In genomic region chr15:58477228-58477627, GRCh38 we compare ENCODE assay signal across 13 cellular contexts. TPM values are rescaled to one million over a fixed set of nuclear protein-coding genes. Genes with fewer than 3 reads are reported as not detected.
DNase-seq lines count a peak whose midpoint lies in the region; ATAC-seq, FAIRE-seq and TF ChIP-seq lines count a peak whose summit lies in the region.
"Had no signal": no experiment of that assay in that cellular context is flagged by ENCODE, and none has a peak within 500 bp of the region (broad histone marks: within the 10 kb centered on the region; RNA-seq: fewer than 3 reads in every experiment).

No MANE protein-coding gene starts in this region.

- H2AFZ ChIP-seq in GM23338: 0 out of 2 replicates have a peak overlapping the region, but pooled peaks have one; percentile 18

- no peak overlapping the region for H3K4me3 ChIP-seq in A549
- no peak overlapping the region for H3K4me3 ChIP-seq in GM23338
- H3K4me3 ChIP-seq in SJCRH30: no peak overlapping the region
- no peak overlapping the region for H3K4me3 ChIP-seq in tibial artery
- H3K4me3 ChIP-seq: upper lobe of left lung had no signal

- TF ChIP-seq CTCF in A549 (IDR thresholded peaks at IDR 0.05) (no peak), GM23338 (conservative IDR thresholded peaks at IDR 0.05; ENCODE audit: low read depth in 2 of 2) (no peak), tibial artery (IDR thresholded peaks at IDR 0.05) (no peak), nephron progenitor cell (IDR thresholded peaks at IDR 0.05) (no peak)

- 85% methylated on average over 6 of the region's 6 CpGs for WGBS in A549 (ENCODE audit: missing lambda C conversion rate)

- H3K79me2 ChIP-seq in GM23338 (replicated peaks; ENCODE audit: insufficient read depth): no peaks in the 10 kb centered on the region

- FAIRE-seq in A549 (lab: Jason Lieb, UNC): no peak

- no peaks in the 10 kb centered on the region for H3K9me3 Mint-ChIP-seq in GM23338
- H3K9me3 Mint-ChIP-seq in immature natural killer cell: no peaks in the 10 kb centered on the region
- H3K9me3 Mint-ChIP-seq in nephron progenitor cell: no peaks in the 10 kb centered on the region

- CTCF ChIA-PET in A549 (lab: Yijun Ruan, JAX): interaction anchor here (0.6 to 1.6 kb wide), 6 partner anchors 37 to 172 kb away, joined by 3 to 4 read pairs (median 3); no protein-coding TSS in a partner anchor

- H3K27ac Mint-ChIP-seq in GM23338 (0 out of 2 replicates have a peak overlapping the region, but pooled peaks have one; percentile 8), immature natural killer cell (peak overlapping the region; percentile 61 to 97 (median 92)), nephron progenitor cell (no peak overlapping the region)

- H3F3A ChIP-seq in GM23338 (replicated peaks; ENCODE audit: low read depth): no peaks in the 10 kb centered on the region

- H3K4me3 Mint-ChIP-seq in GM23338 (no peak overlapping the region), immature natural killer cell (peak overlapping the region; percentile 30 to 64 (median 39)), nephron progenitor cell (no peak overlapping the region)

- H4K20me1 ChIP-seq in GM23338 (replicated peaks; ENCODE audit: insufficient read depth): no peaks in the 10 kb centered on the region

- H3K4me1 ChIP-seq in A549 (peaks cover 35% of the 10 kb centered on the region), GM23338 (ENCODE audit: insufficient read depth) (no peaks in the 10 kb centered on the region), SJCRH30 (peaks cover 48% of the 10 kb centered on the region), tibial artery (peaks cover 0 to 14% (median 0%) of the 10 kb centered on the region in 4 donors)

- TF ChIP-seq RAD21 in A549 (conservative IDR thresholded peaks at IDR 0.05 in 1 of 2, IDR thresholded peaks at IDR 0.05 in 1 of 2): no peak

- no peak for TF ChIP-seq EP300 in A549 (IDR thresholded peaks at IDR 0.05)

- intact Hi-C loops in tibial artery (cut with DNase I; ENCODE audit: low total_unique reads): no loop called here

- no peak for TF ChIP-seq POLR2A in A549 (IDR thresholded peaks at IDR 0.05; ENCODE audit: low read length)

- H3K27me3 Mint-ChIP-seq in GM23338 (ENCODE audit: insufficient read depth, low read depth, poor library complexity): peaks cover 2% of the 10 kb centered on the region
- H3K27me3 Mint-ChIP-seq in immature natural killer cell (ENCODE audit: low read depth in 3 of 3): peaks cover 0 to 2% (median 0%) of the 10 kb centered on the region in 3 donors
- H3K27me3 Mint-ChIP-seq in nephron progenitor cell (ENCODE audit: low read depth, poor library complexity): no peaks in the 10 kb centered on the region

- no peak for DNase-seq in A549 (ENCODE audit: low read depth in 1 of 2, low spot score in 1 of 2)
- DNase-seq in GM23338 (ENCODE audit: low spot score): no peak
- DNase-seq in SJCRH30: peak in 1 of 2 experiments; percentile 39
- DNase-seq in immature natural killer cell: peak in 1 of 3 donors; percentile 21
- no peak for DNase-seq in activated effector memory CD4-positive, alpha-beta T cell treated with Interleukin-2 at 50 U/mL for 16 hours
- no peak for DNase-seq in tibial artery
- no peak for DNase-seq in nephron progenitor cell
- DNase-seq in NCI-H187 (lab: John Stamatoyannopoulos, UW): no peak
- DNase-seq: cerebellar nuclear complex, foreskin melanocyte, left ventricle myocardium superior, retina, upper lobe of left lung had no signal

- H3K4me2 ChIP-seq in A549 (no peak overlapping the region), GM23338 (no peak overlapping the region)

- H3K36me3 ChIP-seq in GM23338 (ENCODE audit: insufficient read depth): no peaks in the 10 kb centered on the region
- no peaks in the 10 kb centered on the region for H3K36me3 ChIP-seq in SJCRH30
- no peaks in the 10 kb centered on the region for H3K36me3 ChIP-seq in tibial artery
- H3K36me3 ChIP-seq: upper lobe of left lung had no signal

- H3K27ac ChIP-seq in A549 (peak overlapping the region; percentile 13 to 96; a peak in 4 of 6 replicates), GM23338 (ENCODE audit: low read depth) (no peak overlapping the region), SJCRH30 (peak overlapping the region; percentile 97), tibial artery (no peak overlapping the region)
- H3K27ac ChIP-seq: upper lobe of left lung had no signal

- POLR2A ChIA-PET in A549 (lab: Yijun Ruan, JAX): interaction anchor here (2.0 kb wide), 1 partner anchor 70 kb away, joined by 7 read pairs; no protein-coding TSS in a partner anchor

- H3K4me1 Mint-ChIP-seq in GM23338 (peaks cover 8% of the 10 kb centered on the region), immature natural killer cell (peaks cover 66 to 67% of the 10 kb centered on the region in 2 donors), nephron progenitor cell (peaks cover 45% of the 10 kb centered on the region)

- H3K27me3 ChIP-seq in GM23338 (ENCODE audit: insufficient read depth) (no peaks in the 10 kb centered on the region), SJCRH30 (no peaks in the 10 kb centered on the region), tibial artery (no peaks in the 10 kb centered on the region)
- H3K27me3 ChIP-seq: upper lobe of left lung had no signal

- 0 out of 2 replicates have a peak, but pooled peaks cover 3% of the 10 kb centered on the region for H3K9me2 ChIP-seq in GM23338 (ENCODE audit: insufficient read depth)

- H3K9me3 ChIP-seq in A549 (no peaks in the 10 kb centered on the region), SJCRH30 (replicated peaks) (no peaks in the 10 kb centered on the region), tibial artery (no peaks in the 10 kb centered on the region)
- H3K9me3 ChIP-seq: upper lobe of left lung had no signal

- H3K36me3 Mint-ChIP-seq in GM23338 (ENCODE audit: low read depth) (no peaks in the 10 kb centered on the region), immature natural killer cell (peaks cover 0 to 4% (median 0%) of the 10 kb centered on the region in 3 donors), nephron progenitor cell (ENCODE audit: low read depth) (no peaks in the 10 kb centered on the region)

- ATAC-seq in A549: no peak
- ATAC-seq in GM23338: no peak
- ATAC-seq: left ventricle myocardium superior had no signal

TF ChIP-seq in A549, 52 proteins besides CTCF, POLR2A, EP300 and RAD21 (continues in another document):
- TF ChIP-seq HOXB5 (CRISPR knock-in tag; IDR thresholded peaks at IDR 0.05): no peak
- no peak for TF ChIP-seq NPAS2 (CRISPR knock-in tag; IDR thresholded peaks at IDR 0.05; ENCODE audit: borderline replicate concordance)
- no peak for TF ChIP-seq TP53 (CRISPR knock-in tag; IDR thresholded peaks at IDR 0.05)
- no peak for TF ChIP-seq HEYL (CRISPR knock-in tag; IDR thresholded peaks at IDR 0.05)
- TF ChIP-seq CBX8 (IDR thresholded peaks at IDR 0.05): no peak
- no peak for TF ChIP-seq HOXA7 (CRISPR knock-in tag; IDR thresholded peaks at IDR 0.05)
- no peak for TF ChIP-seq NR3C1 (IDR thresholded peaks at IDR 0.05)
- TF ChIP-seq CHD4 (IDR thresholded peaks at IDR 0.05; ENCODE audit: borderline replicate concordance): no peak
- TF ChIP-seq, protein P1, sequence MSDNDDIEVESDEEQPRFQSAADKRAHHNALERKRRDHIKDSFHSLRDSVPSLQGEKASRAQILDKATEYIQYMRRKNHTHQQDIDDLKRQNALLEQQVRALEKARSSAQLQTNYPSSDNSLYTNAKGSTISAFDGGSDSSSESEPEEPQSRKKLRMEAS (IDR thresholded peaks at IDR 0.05): no peak
- no peak for TF ChIP-seq RCOR1 (IDR thresholded peaks at IDR 0.05; ENCODE audit: low read depth, low read length)
- no peak for TF ChIP-seq ESRRA (IDR thresholded peaks at IDR 0.05; ENCODE audit: borderline replicate concordance, low read length)
- TF ChIP-seq RFX5 (IDR thresholded peaks at IDR 0.05): no peak
- no peak for TF ChIP-seq EHMT2 (IDR thresholded peaks at IDR 0.05; ENCODE audit: low read depth)

TF ChIP-seq in GM23338, 12 proteins besides CTCF, POLR2A, EP300 and RAD21:
- no peak for TF ChIP-seq POLR2AphosphoS5 (IDR thresholded peaks at IDR 0.05; ENCODE audit: low read depth)
- TF ChIP-seq JUNB (IDR thresholded peaks at IDR 0.05; ENCODE audit: unreplicated experiment): no peak

RNA-seq across cellular contexts. Expression of gene LIPC, which starts 45.4 kb away (rescaled TPM):
- polyA plus RNA-seq in A549 (2011; rRNA removed) (0.08 and 0.13 TPM in 2 replicates), A549 (2017; fragmentation: RNase III; extraction: RNeasy Plus Mini Kit Qiagen cat#74134 plus additional on column Dnase treatment) (0.30 to 0.34 TPM (median 0.32 TPM) in 3 replicates), GM23338 (2016; fragmentation: Nextera tagmentation; extraction: Ambion mirVana) (not detected in 2 replicates), immature natural killer cell (1 to 10 TPM; 2.4 to 6.8 (median 2.8) TPM)
- polyA plus RNA-seq in A549 (2012; cell fraction: cytosol; rRNA removed): 0.07 and 0.13 TPM in 2 replicates
- polyA plus RNA-seq in A549 (2012; cell fraction: nucleus; rRNA removed): 0.19 and 0.22 TPM in 2 replicates
- polyA minus RNA-seq in A549 (2011; rRNA and poly(A)+ RNA removed): 0.58 TPM in 1 of 2 replicates, not detected in the other
- not detected in 2 replicates for total RNA-seq in GM23338 (2014; rRNA removed; shearing (Covaris generic))
- 0.35 and 1.2 TPM in 2 replicates for total RNA-seq in SJCRH30 (2014; rRNA removed; shearing (Covaris generic))

Comparison
In these comparisons a context has a peak if more than half of its experiments do, and no peak if none do; other contexts are left out.
1. H3K27ac ChIP-seq: peak in A549 (2 of 2) and SJCRH30 (single experiment); none in GM23338 (single experiment) and tibial artery (0 of 2).
2. H3K4me3 Mint-ChIP-seq: peak in immature natural killer cell (5 of 5); none in GM23338 (single experiment) and nephron progenitor cell (single experiment).